Comparison of ENCODE assay signal across 8 cellular contexts in genomic region chr9:93566408-93567270, GRCh38. TPM values are rescaled to one million over a fixed set of nuclear protein-coding genes. Genes with fewer than 3 reads are reported as not detected.
DNase-seq lines count a peak whose midpoint lies in the region; ATAC-seq and TF ChIP-seq lines count a peak whose summit lies in the region.

No MANE protein-coding gene starts in this region.

- H3K4me1 ChIP-seq in CD4-positive, alpha-beta memory T cell (ENCODE audit: insufficient read depth, low read length): peaks cover 25% of the 10 kb centered on the region
- peaks cover 6% of the 10 kb centered on the region for H3K4me1 ChIP-seq in ectodermal cell (ENCODE audit: control insufficient read depth, insufficient read depth, low read length)
- peaks cover 0 to 7% of the 10 kb centered on the region in 2 donors for H3K4me1 ChIP-seq in lung (ENCODE audit: control insufficient read depth in 2 of 2, insufficient read depth in 2 of 2, low read length in 2 of 2)

- H3K4me3 ChIP-seq in CD4-positive, alpha-beta memory T cell (ENCODE audit: low read length in 2 of 2): peak overlapping the region; percentile 30 to 65
- H3K4me3 ChIP-seq in ectodermal cell (ENCODE audit: insufficient read depth, low read depth, low read length): peak overlapping the region; percentile 60
- H3K4me3 ChIP-seq in lung: peak overlapping the region; percentile 24

- H3K4me1 Mint-ChIP-seq in CD4-positive, alpha-beta memory T cell: peaks cover 9 to 29% (median 21%) of the 10 kb centered on the region in 4 donors
- peaks cover 22% of the 10 kb centered on the region for H3K4me1 Mint-ChIP-seq in activated CD8-positive, alpha-beta T cell treated with anti-CD3 and anti-CD28 coated beads for 36 hours (ENCODE audit: low read depth)

- H3K4me3 Mint-ChIP-seq in CD4-positive, alpha-beta memory T cell: peak overlapping the region; percentile 79 to 89 (median 83)
- peak overlapping the region; percentile 89 for H3K4me3 Mint-ChIP-seq in activated CD8-positive, alpha-beta T cell treated with anti-CD3 and anti-CD28 coated beads for 36 hours

- ATAC-seq in GM19438 (IDR thresholded peaks at IDR 0.05; ENCODE audit: low read depth, unreplicated experiment) (peak; percentile 88), HG03575 (IDR thresholded peaks at IDR 0.05; ENCODE audit: extremely low read depth, insufficient number of reproducible peaks, low FRiP score, unreplicated experiment) (peak; percentile 48), lung (ENCODE audit: insufficient read depth, low FRiP score) (peak; percentile 99)
- ATAC-seq in activated CD8-positive, alpha-beta T cell treated with anti-CD3 and anti-CD28 coated beads for 36 hours: peak; percentile 99

- H3K27me3 ChIP-seq in CD4-positive, alpha-beta memory T cell (ENCODE audit: insufficient read depth, low read length): no peaks in the 10 kb centered on the region
- H3K27me3 ChIP-seq in ectodermal cell (ENCODE audit: control insufficient read depth, insufficient read depth, low read length, poor library complexity, severe bottlenecking) (no peaks in the 10 kb centered on the region), lung (ENCODE audit: control insufficient read depth, insufficient read depth) (no peaks in the 10 kb centered on the region)

- peak; percentile 95 to 99 (median 98) for DNase-seq in CD4-positive, alpha-beta memory T cell
- DNase-seq in NCI-H82 (lab: John Stamatoyannopoulos, UW) (peak; percentile 97), lung (ENCODE audit: low spot score) (peak; percentile 98)
- DNase-seq in activated CD8-positive, alpha-beta T cell treated with anti-CD3 and anti-CD28 coated beads for 36 hours: peak; percentile 98
- DNase-seq in stimulated activated CD4-positive, alpha-beta T cell treated with anti-CD3 and anti-CD28 coated beads, TNF-alpha, amount 100 ng/mL, for 4 hours (ENCODE audit: low read depth in 3 of 3): peak; percentile 98 to 99 (median 98)

- 18 to 20% methylated on average over 69 of the region's 69 CpGs for WGBS in ectodermal cell, 2 experiments
- 1% methylated on average over 51 to 69 of the region's 69 CpGs for WGBS in lung, 2 donors

- H3K27ac Mint-ChIP-seq in CD4-positive, alpha-beta memory T cell: peak overlapping the region; percentile 87 to 97 (median 93)
- H3K27ac Mint-ChIP-seq in activated CD8-positive, alpha-beta T cell treated with anti-CD3 and anti-CD28 coated beads for 36 hours: peak overlapping the region; percentile 96

- peaks cover 0 to 3% (median 0%) of the 10 kb centered on the region in 8 donors for H3K9me3 Mint-ChIP-seq in CD4-positive, alpha-beta memory T cell
- H3K9me3 Mint-ChIP-seq in activated CD8-positive, alpha-beta T cell treated with anti-CD3 and anti-CD28 coated beads for 36 hours: no peaks in the 10 kb centered on the region

- CTCF ChIA-PET in CD4-positive, alpha-beta memory T cell (lab: Charles Lee; ENCODE audit: partially characterized antibody): interaction anchor here (0.7 to 2.5 kb wide), 35 partner anchors 8 to 612 kb away, joined by 3 to 22 read pairs (median 4); partner anchors contain the start of genes FAM120A, FAM120AOS and NINJ1
- CTCF ChIA-PET in activated CD8-positive, alpha-beta T cell treated with anti-CD3 and anti-CD28 coated beads for 36 hours (lab: Charles Lee): interaction anchor here (0.6 to 4.0 kb wide), 38 partner anchors 8 to 563 kb away, joined by 3 to 58 read pairs (median 4); partner anchors contain the start of gene FAM120AOS

- no peaks in the 10 kb centered on the region for H3K9me3 ChIP-seq in CD4-positive, alpha-beta memory T cell (ENCODE audit: control insufficient read depth in 1 of 2, low read length in 2 of 2)
- no peaks in the 10 kb centered on the region for H3K9me3 ChIP-seq in ectodermal cell (ENCODE audit: control insufficient read depth, low read length)
- no peaks in the 10 kb centered on the region for H3K9me3 ChIP-seq in lung (ENCODE audit: control insufficient read depth in 2 of 2, insufficient read depth in 1 of 2, low read length in 1 of 2)

- peak; percentile 86 for TF ChIP-seq CTCF in activated CD8-positive, alpha-beta T cell treated with anti-CD3 and anti-CD28 coated beads for 36 hours (IDR thresholded peaks at IDR 0.05)
- peak; percentile 93 for TF ChIP-seq CTCF in lung (IDR thresholded peaks at IDR 0.05; ENCODE audit: control extremely low read depth, extremely low read depth)

- intact Hi-C loops in CD4-positive, alpha-beta memory T cell (cut with micrococcal nuclease): loop anchor here (1.0 to 10.0 kb wide), 11 partner anchors 10 to 894 kb away; partner anchors contain the start of genes CARD19, FAM120AOS, IPPK and NINJ1
- intact Hi-C loops in activated CD8-positive, alpha-beta T cell treated with anti-CD3 and anti-CD28 coated beads for 36 hours (cut with micrococcal nuclease): loop anchor here (10.0 kb wide), 1 partner anchor 112 kb away; the partner anchor contains the start of genes FAM120A and FAM120AOS

- peaks cover 24 to 37% of the 10 kb centered on the region in 2 donors for H3K36me3 Mint-ChIP-seq in CD4-positive, alpha-beta memory T cell
- H3K36me3 Mint-ChIP-seq in activated CD8-positive, alpha-beta T cell treated with anti-CD3 and anti-CD28 coated beads for 36 hours (ENCODE audit: low read depth): peaks cover 23% of the 10 kb centered on the region

- peak overlapping the region; percentile 90 for H3K27ac ChIP-seq in CD4-positive, alpha-beta memory T cell (ENCODE audit: low read depth, low read length)
- H3K27ac ChIP-seq in ectodermal cell (ENCODE audit: insufficient read depth, low read depth, low read length, poor library complexity, severe bottlenecking) (peak overlapping the region; percentile 50), lung (ENCODE audit: low read depth in 1 of 2, low read length in 1 of 2) (peak overlapping the region; percentile 94 to 96)

- POLR2A ChIA-PET in CD4-positive, alpha-beta memory T cell (lab: Charles Lee; ENCODE audit: partially characterized antibody): interaction anchor here (0.7 to 2.9 kb wide), 25 partner anchors 9 to 896 kb away, joined by 3 to 62 read pairs (median 5); partner anchors contain the start of genes BICD2, CARD19, FAM120A and FAM120AOS
- POLR2A ChIA-PET in activated CD8-positive, alpha-beta T cell treated with anti-CD3 and anti-CD28 coated beads for 36 hours (lab: Charles Lee): interaction anchor here (1.1 to 2.4 kb wide), 7 partner anchors 9 to 121 kb away, joined by 3 to 10 read pairs (median 6); partner anchors contain the start of genes FAM120AOS and PHF2

- H3K27me3 Mint-ChIP-seq in CD4-positive, alpha-beta memory T cell: no peaks in the 10 kb centered on the region
- no peaks in the 10 kb centered on the region for H3K27me3 Mint-ChIP-seq in activated CD8-positive, alpha-beta T cell treated with anti-CD3 and anti-CD28 coated beads for 36 hours

- peaks cover 16% of the 10 kb centered on the region for H3K36me3 ChIP-seq in CD4-positive, alpha-beta memory T cell (ENCODE audit: insufficient read depth, low read length)
- peaks cover 6% of the 10 kb centered on the region for H3K36me3 ChIP-seq in ectodermal cell (ENCODE audit: control insufficient read depth, insufficient read depth, low read length)
- H3K36me3 ChIP-seq in lung (ENCODE audit: control insufficient read depth in 2 of 2, insufficient read depth in 2 of 2, low read length in 2 of 2): peaks cover 17 to 22% of the 10 kb centered on the region in 2 donors

RNA-seq across cellular contexts. Expression of gene PHF2, which starts 9.7 kb away (rescaled TPM):
- 10 to 100 TPM; 39.2 to 41.2 TPM for total RNA-seq in CD4-positive, alpha-beta memory T cell
- polyA plus RNA-seq in CD4-positive, alpha-beta memory T cell: 1 to 10 TPM in 1 of 2 donors, under 1 TPM in 1; 0.48 to 2.8 TPM
- total RNA-seq in activated CD8-positive, alpha-beta T cell treated with anti-CD3 and anti-CD28 coated beads for 36 hours: 10 to 100 TPM; 12.9 to 13.1 TPM
- 18.0 TPM for polyA plus RNA-seq in ectodermal cell (2013, experiment 1 of 4)
- polyA plus RNA-seq in ectodermal cell (2013, experiment 2 of 4): 16.3 TPM
- 13.6 TPM for polyA plus RNA-seq in ectodermal cell (2013, experiment 3 of 4)
- polyA plus RNA-seq in ectodermal cell (2013, experiment 4 of 4): 15.2 TPM
- total RNA-seq in lung: 10 to 100 TPM; 33.3 to 33.6 TPM
- 10 to 100 TPM; 20.1 to 27.1 TPM for polyA plus RNA-seq in lung

Comparison
In these comparisons a context has a peak if more than half of its experiments do, and no peak if none do; other contexts are left out.
1. Peak in every context shown above with its lines: DNase-seq, ATAC-seq, H3K4me3 ChIP-seq and H3K27ac ChIP-seq.
2. ATAC-seq: peak in every context shown above with its lines; median percentile 99 in activated CD8-positive, alpha-beta T cell treated with anti-CD3 and anti-CD28 coated beads for 36 hours; 99 in lung; 88 in GM19438; 48 in HG03575.